8 cellular contexts compared by ENCODE assay signal in genomic region chr1:70509996-70510876, GRCh38.
DNase-seq lines count a peak whose midpoint lies in the region; ATAC-seq and TF ChIP-seq lines count a peak whose summit lies in the region.

No MANE protein-coding gene starts in this region.

- ATAC-seq in GM19372 (IDR thresholded peaks at IDR 0.05; ENCODE audit: low read depth, unreplicated experiment) (peak; percentile 76), HG03280 (IDR thresholded peaks at IDR 0.05; ENCODE audit: unreplicated experiment) (peak; percentile 78)
- peak; percentile 54 for ATAC-seq in stimulated activated memory B cell treated with anti-CD40 and anti-IgM and Interleukin-4, amounts not matched to agents 10 μg/mL and 1 μg/mL and 100 μg/mL, for 72 hours

- H3K4me1 Mint-ChIP-seq in stimulated activated memory B cell treated with anti-CD40 and anti-IgM and Interleukin-4, amounts not matched to agents 10 μg/mL and 1 μg/mL and 100 μg/mL, for 72 hours: no peaks in the 10 kb centered on the region

- H3K4me3 ChIP-seq in astrocyte of the cerebellum (ENCODE audit: low read depth, low read length) (no peak overlapping the region), iPS DF 6.9 (ENCODE audit: low read length) (no peak overlapping the region)

- H3K9me3 ChIP-seq in iPS DF 6.9 (ENCODE audit: control insufficient read depth, insufficient read depth, low read length): no peaks in the 10 kb centered on the region

- no peaks in the 10 kb centered on the region for H3K9me3 Mint-ChIP-seq in stimulated activated memory B cell treated with anti-CD40 and anti-IgM and Interleukin-4, amounts not matched to agents 10 μg/mL and 1 μg/mL and 100 μg/mL, for 72 hours

- H3K27ac ChIP-seq in iPS DF 6.9 (ENCODE audit: low read length): no peak overlapping the region

- no peaks in the 10 kb centered on the region for H3K36me3 Mint-ChIP-seq in stimulated activated memory B cell treated with anti-CD40 and anti-IgM and Interleukin-4, amounts not matched to agents 10 μg/mL and 1 μg/mL and 100 μg/mL, for 72 hours

- no peaks in the 10 kb centered on the region for H3K27me3 ChIP-seq in iPS DF 6.9 (ENCODE audit: control insufficient read depth, insufficient read depth, low read length)

- DNase-seq in DMS53 (lab: John Stamatoyannopoulos, UW) (peak; percentile 87), NCI-H460 (ENCODE audit: extremely low read depth, low read depth) (peak; percentile 43), astrocyte of the cerebellum (ENCODE audit: low read depth) (peak; percentile 94), iPS DF 6.9 (ENCODE audit: low read depth, low spot score) (peak; percentile 4)
- no peak for DNase-seq in activated effector memory CD4-positive, alpha-beta T cell treated with Interleukin-2 at 50 U/mL for 16 hours

- peak; percentile 53 for TF ChIP-seq CTCF in astrocyte of the cerebellum (IDR thresholded peaks at IDR 0.05; ENCODE audit: low read depth, low read length, missing control alignments)

- H3K4me1 ChIP-seq in iPS DF 6.9 (ENCODE audit: control insufficient read depth, insufficient read depth, low read length): no peaks in the 10 kb centered on the region

- H3K4me3 Mint-ChIP-seq in stimulated activated memory B cell treated with anti-CD40 and anti-IgM and Interleukin-4, amounts not matched to agents 10 μg/mL and 1 μg/mL and 100 μg/mL, for 72 hours: no peak overlapping the region

- no peak overlapping the region for H3K27ac Mint-ChIP-seq in stimulated activated memory B cell treated with anti-CD40 and anti-IgM and Interleukin-4, amounts not matched to agents 10 μg/mL and 1 μg/mL and 100 μg/mL, for 72 hours

- peaks cover 9% of the 10 kb centered on the region for H3K27me3 Mint-ChIP-seq in stimulated activated memory B cell treated with anti-CD40 and anti-IgM and Interleukin-4, amounts not matched to agents 10 μg/mL and 1 μg/mL and 100 μg/mL, for 72 hours

- WGBS in iPS DF 6.9 (ENCODE audit: insufficient coverage, insufficient read length): no CpG with 5 or more reads among the region's 19 CpGs

- in situ Hi-C loops in astrocyte of the cerebellum (cut with HindIII; ENCODE audit: low sequenced_read_pairs): no loop called here

- H3K36me3 ChIP-seq in iPS DF 6.9 (ENCODE audit: control insufficient read depth, insufficient read depth, low read length): no peaks in the 10 kb centered on the region
